11 cellular contexts compared by ENCODE assay signal in genomic region chr1:1432566-1432950, GRCh38. TPM values are rescaled to one million over a fixed set of nuclear protein-coding genes. Genes with fewer than 3 reads are reported as not detected.
DNase-seq lines count a peak whose midpoint lies in the region; ATAC-seq and TF ChIP-seq lines count a peak whose summit lies in the region.
"Had no signal": no experiment of that assay in that cellular context is flagged by ENCODE, and none has a peak within 500 bp of the region (broad histone marks: within the 10 kb centered on the region; RNA-seq: fewer than 3 reads in every experiment).

No MANE protein-coding gene starts in this region.

- TF ChIP-seq EP300 in gastroesophageal sphincter (IDR thresholded peaks at IDR 0.05) (no peak), ovary (IDR thresholded peaks at IDR 0.05) (no peak)

- no peak for TF ChIP-seq POLR2A in gastroesophageal sphincter (IDR thresholded peaks at IDR 0.05)
- no peak for TF ChIP-seq POLR2A in ovary (IDR thresholded peaks at IDR 0.05)

- no peak for TF ChIP-seq CTCF in cardiac muscle cell (IDR thresholded peaks at IDR 0.05; ENCODE audit: low read depth, low read length)
- TF ChIP-seq CTCF in gastroesophageal sphincter (IDR thresholded peaks at IDR 0.05) = no peak
- no peak for TF ChIP-seq CTCF in ovary (IDR thresholded peaks at IDR 0.05)

- WGBS in gastroesophageal sphincter (ENCODE audit: low coverage in 1 of 2), 2 donors = 38% methylated on average over 3 of the region's 13 CpGs; no CpG with 5 or more reads in 1 of the 2 donors
- 76 to 83% (median 76%) methylated on average over 13 of the region's 13 CpGs for WGBS in ovary, 3 donors

- no peak for ATAC-seq in gastroesophageal sphincter
- no peak for ATAC-seq in GM21529 (IDR thresholded peaks at IDR 0.05; ENCODE audit: unreplicated experiment)

- H3K36me3 ChIP-seq in cardiac muscle cell (no peaks in the 10 kb centered on the region), gastroesophageal sphincter (no peaks in the 10 kb centered on the region), ovary (no peaks in the 10 kb centered on the region)

- H3K27ac ChIP-seq in cardiac muscle cell (peak overlapping the region; percentile 79), gastroesophageal sphincter (peak overlapping the region; percentile 79 to 97 (median 94)), ovary (peak overlapping the region; percentile 59 to 96)

- H3K4me3 ChIP-seq in cardiac muscle cell (no peak overlapping the region), gastroesophageal sphincter (peak overlapping the region in 1 of 2 donors; percentile 71), ovary (no peak overlapping the region)

- DNase-seq in cardiac muscle cell (ENCODE audit: low read depth in 1 of 2, low spot score in 1 of 2) (no peak), cardiac septum (ENCODE audit: low spot score) (no peak), ovary (peak in 3 of 5 donors; percentile 48 to 61 (median 61)), Ammon's horn (ENCODE audit: low spot score) (no peak), dermis blood vessel endothelial cell (no peak)
- DNase-seq in activated CD8-positive, alpha-beta memory T cell treated with anti-CD3 and anti-CD28 coated beads, Interleukin-2, amount 50 U/mL, for 4 hours = no peak

- H3K4me1 ChIP-seq in cardiac muscle cell (ENCODE audit: low read depth) = peaks cover 50% of the 10 kb centered on the region
- H3K4me1 ChIP-seq in gastroesophageal sphincter = peaks cover 0 to 98% (median 72%) of the 10 kb centered on the region in 3 donors
- peaks cover 52% of the 10 kb centered on the region for H3K4me1 ChIP-seq in ovary (ENCODE audit: insufficient read depth)

- H3K27me3 ChIP-seq in cardiac muscle cell = peaks cover 2% of the 10 kb centered on the region
- no peaks in the 10 kb centered on the region for H3K27me3 ChIP-seq in gastroesophageal sphincter
- no peaks in the 10 kb centered on the region for H3K27me3 ChIP-seq in ovary

- no peaks in the 10 kb centered on the region for H3K9me3 ChIP-seq in cardiac muscle cell (ENCODE audit: low read depth)
- H3K9me3 ChIP-seq in gastroesophageal sphincter = no peaks in the 10 kb centered on the region
- no peaks in the 10 kb centered on the region for H3K9me3 ChIP-seq in ovary

- intact Hi-C loops in cardiac septum (cut with DNase I) (loop anchor here (5.0 kb wide), 1 partner anchor 75 kb away; the partner anchor contains the start of gene MXRA8), ovary (cut with DNase I) (no loop called here)

RNA-seq across cellular contexts. Expression of gene VWA1, which starts 2.9 kb away (rescaled TPM):
- 31.5 and 40.4 TPM in 2 replicates for total RNA-seq in cardiac muscle cell
- 31.5 and 48.1 TPM in 2 replicates for polyA plus RNA-seq in cardiac muscle cell
- 35.3 TPM for total RNA-seq in cardiac septum
- total RNA-seq in gastroesophageal sphincter = 100 to 1,000 TPM in 2 of 4 donors, 10 to 100 TPM in 2; 59.8 to 137 (median 96.4) TPM
- 10 to 100 TPM; 11.1 to 73.5 (median 44.9) TPM for total RNA-seq in ovary
- 10 to 100 TPM in 1 of 2 donors, under 1 TPM in 1; 0.20 to 14.2 TPM for polyA plus RNA-seq in ovary
- total RNA-seq in dermis blood vessel endothelial cell = 12.7 and 45.3 TPM in 2 replicates

RNA-seq across cellular contexts. Expression of gene ANKRD65, which starts 11.5 kb away (rescaled TPM):
- 0.49 and 0.60 TPM in 2 replicates for total RNA-seq in cardiac muscle cell
- polyA plus RNA-seq in cardiac muscle cell = 0.32 and 2.0 TPM in 2 replicates
- total RNA-seq in cardiac septum = 1.8 TPM
- 10 to 100 TPM in 2 of 4 donors, 1 to 10 TPM in 2; 8.7 to 16.9 (median 10.3) TPM for total RNA-seq in gastroesophageal sphincter
- total RNA-seq in ovary = 10 to 100 TPM in 5 of 7 donors, 1 to 10 TPM in 2; 4.5 to 48.8 (median 16.4) TPM
- 10 to 100 TPM in 1 of 2 donors, 1 to 10 TPM in 1; 5.0 to 13.3 TPM for polyA plus RNA-seq in ovary
- 0.28 and 0.51 TPM in 2 replicates for total RNA-seq in dermis blood vessel endothelial cell
- total RNA-seq: A673; activated CD8-positive, alpha-beta memory T cell treated with anti-CD3 and anti-CD28 coated beads for 36 hours had no signal
- polyA plus RNA-seq: neural cell had no signal

RNA-seq across cellular contexts. Expression of gene ATAD3C, which starts 16.9 kb away (rescaled TPM):
- 0.21 and 0.28 TPM in 2 replicates for total RNA-seq in cardiac muscle cell
- 0.49 and 0.53 TPM in 2 replicates for polyA plus RNA-seq in cardiac muscle cell
- total RNA-seq in cardiac septum = 0.51 TPM
- 1 to 10 TPM in 1 of 4 donors, under 1 TPM in 2, not detected in 1; 0.47 to 1.1 (median 0.94) TPM for total RNA-seq in gastroesophageal sphincter
- 1 to 10 TPM in 6 of 7 donors, under 1 TPM in 1; 0.53 to 5.3 (median 3.6) TPM for total RNA-seq in ovary
- polyA plus RNA-seq in ovary = 1 to 10 TPM in 1 of 2 donors, under 1 TPM in 1; 0.83 to 4.3 TPM
- total RNA-seq in dermis blood vessel endothelial cell = 0.17 and 1.5 TPM in 2 replicates
- polyA plus RNA-seq: neural cell had no signal

RNA-seq across cellular contexts. Expression of gene MRPL20, which starts 25.5 kb away (rescaled TPM):
- total RNA-seq in cardiac muscle cell (97.6 and 168 TPM in 2 replicates), cardiac septum (127 TPM), gastroesophageal sphincter (100 to 1,000 TPM; 121 to 215 (median 159) TPM), ovary (100 to 1,000 TPM in 1 of 7 donors, 10 to 100 TPM in 6; 79.9 to 130 (median 93.1) TPM), dermis blood vessel endothelial cell (98.2 and 102 TPM in 2 replicates)
- polyA plus RNA-seq in cardiac muscle cell (204 and 255 TPM in 2 replicates), ovary (100 to 1,000 TPM; 113 to 120 TPM)

RNA-seq across cellular contexts. Expression of gene CCNL2, which starts 33.4 kb away (rescaled TPM):
- 183 and 230 TPM in 2 replicates for total RNA-seq in cardiac muscle cell
- 283 and 301 TPM in 2 replicates for polyA plus RNA-seq in cardiac muscle cell
- total RNA-seq in cardiac septum = 78.6 TPM
- 100 to 1,000 TPM in 2 of 4 donors, 10 to 100 TPM in 2; 31.6 to 248 (median 127) TPM for total RNA-seq in gastroesophageal sphincter
- total RNA-seq in ovary = 100 to 1,000 TPM; 159 to 245 (median 196) TPM
- 100 to 1,000 TPM in 1 of 2 donors, 10 to 100 TPM in 1; 71.1 to 217 TPM for polyA plus RNA-seq in ovary
- total RNA-seq in dermis blood vessel endothelial cell = 71.1 and 183 TPM in 2 replicates

Comparison
In these comparisons a context has a peak if more than half of its experiments do, and no peak if none do; other contexts are left out.
1. DNase-seq: peak in ovary (3 of 5); none in cardiac muscle cell (0 of 2), cardiac septum (single experiment), activated CD8-positive, alpha-beta memory T cell treated with anti-CD3 and anti-CD28 coated beads, Interleukin-2, amount 50 U/mL, for 4 hours (single experiment), Ammon's horn (single experiment) and dermis blood vessel endothelial cell (single experiment).
2. Peak in every context shown above with its lines, with median percentiles within 50 percentile points of each other: H3K27ac ChIP-seq.